In genomic region chr3:35654471-35654870, GRCh38 we compare ENCODE assay signal across 19 cellular contexts. TPM values are rescaled to one million over a fixed set of nuclear protein-coding genes. Genes with fewer than 3 reads are reported as not detected.
"Had no signal": no experiment of that assay in that cellular context is flagged by ENCODE, and none has a peak within 500 bp of the region (broad histone marks: within the 10 kb centered on the region; RNA-seq: fewer than 3 reads in every experiment).

No MANE protein-coding gene starts in this region.

- H3K36me3 ChIP-seq: gastroesophageal sphincter, left lung, sigmoid colon, thoracic aorta, WERI-Rb-1 had no signal

- H3K36me3 Mint-ChIP-seq: natural killer cell treated with Interleukin-12 subunit alpha and Interleukin-12 subunit beta and Interleukin-15 and Interleukin-18, amount 100 ng/mL, for 72 hours had no signal

- ATAC-seq: activated T-helper 17 cell treated with anti-CD3 and anti-CD28 coated beads, Interleukin-2, amount 50 U/mL, for 72 hours; gastroesophageal sphincter; left lung; natural killer cell treated with Interleukin-12 subunit alpha and Interleukin-12 subunit beta and Interleukin-15 and Interleukin-18, amount 100 ng/mL, for 72 hours; stimulated activated naive CD8-positive, alpha-beta T cell treated with anti-CD3 and anti-CD28 coated beads, Interleukin-15, amount 100 ng/mL, for 72 hours had no signal

- H3K27ac Mint-ChIP-seq: activated naive CD4-positive, alpha-beta T cell treated with anti-CD3 and anti-CD28 coated beads for 36 hours; activated T-helper 17 cell treated with anti-CD3 and anti-CD28 coated beads, Interleukin-2, amount 50 U/mL, for 72 hours; natural killer cell treated with Interleukin-12 subunit alpha and Interleukin-12 subunit beta and Interleukin-15 and Interleukin-18, amount 100 ng/mL, for 72 hours; stimulated activated naive CD8-positive, alpha-beta T cell treated with anti-CD3 and anti-CD28 coated beads, Interleukin-15, amount 100 ng/mL, for 72 hours had no signal

- H3K9me3 Mint-ChIP-seq: activated naive CD4-positive, alpha-beta T cell treated with anti-CD3 and anti-CD28 coated beads for 36 hours; activated T-helper 17 cell treated with anti-CD3 and anti-CD28 coated beads, Interleukin-2, amount 50 U/mL, for 72 hours; stimulated activated naive CD8-positive, alpha-beta T cell treated with anti-CD3 and anti-CD28 coated beads, Interleukin-15, amount 100 ng/mL, for 72 hours had no signal

- H3K27me3 Mint-ChIP-seq: activated T-helper 17 cell treated with anti-CD3 and anti-CD28 coated beads, Interleukin-2, amount 50 U/mL, for 72 hours; natural killer cell treated with Interleukin-12 subunit alpha and Interleukin-12 subunit beta and Interleukin-15 and Interleukin-18, amount 100 ng/mL, for 72 hours had no signal

- H3K4me3 Mint-ChIP-seq: activated naive CD4-positive, alpha-beta T cell treated with anti-CD3 and anti-CD28 coated beads for 36 hours; activated T-helper 17 cell treated with anti-CD3 and anti-CD28 coated beads, Interleukin-2, amount 50 U/mL, for 72 hours; natural killer cell treated with Interleukin-12 subunit alpha and Interleukin-12 subunit beta and Interleukin-15 and Interleukin-18, amount 100 ng/mL, for 72 hours; stimulated activated naive CD8-positive, alpha-beta T cell treated with anti-CD3 and anti-CD28 coated beads, Interleukin-15, amount 100 ng/mL, for 72 hours had no signal

- H3K9me3 ChIP-seq: gastroesophageal sphincter, left lung, sigmoid colon, thoracic aorta had no signal

- H3K4me3 ChIP-seq: coronary artery, gastroesophageal sphincter, left lung, sigmoid colon, thoracic aorta had no signal

- DNase-seq: activated CD4-positive, alpha-beta T cell treated with anti-CD3 and anti-CD28 coated beads for 48 hours; activated naive CD4-positive, alpha-beta T cell treated with anti-CD3 and anti-CD28 coated beads for 36 hours; activated T-cell treated with anti-CD3 and anti-CD28 coated beads for 4 hours; effector CD8-positive, alpha-beta T cell; left lung; occipital lobe; sigmoid colon; stimulated activated CD4-positive, alpha-beta T cell treated with anti-CD3 and anti-CD28 coated beads, Interleukin-12 subunit alpha, Interleukin-12 subunit beta, amount 100 ng/mL, for 4 hours; stimulated activated CD4-positive, alpha-beta T cell treated with anti-CD3 and anti-CD28 coated beads, Interleukin-2, amount 100 ng/mL, for 48 hours; stimulated activated CD8-positive, alpha-beta memory T cell treated with anti-CD3 and anti-CD28 coated beads, Interleukin-4, amount 100 ng/mL, for 48 hours; stimulated activated naive CD8-positive, alpha-beta T cell treated with anti-CD3 and anti-CD28 coated beads, Interleukin-15, amount 100 ng/mL, for 72 hours; WERI-Rb-1 had no signal

- H3K27ac ChIP-seq: coronary artery, gastroesophageal sphincter, left lung, sigmoid colon, thoracic aorta, WERI-Rb-1 had no signal

- H3K4me1 Mint-ChIP-seq: activated T-helper 17 cell treated with anti-CD3 and anti-CD28 coated beads, Interleukin-2, amount 50 U/mL, for 72 hours; stimulated activated naive CD8-positive, alpha-beta T cell treated with anti-CD3 and anti-CD28 coated beads, Interleukin-15, amount 100 ng/mL, for 72 hours had no signal

- H3K4me1 ChIP-seq: gastroesophageal sphincter, left lung, sigmoid colon had no signal

- H3K27me3 ChIP-seq: gastroesophageal sphincter, left lung, sigmoid colon had no signal

RNA-seq across cellular contexts. Expression of gene ARPP21, which starts 15.1 kb away (rescaled TPM):
- total RNA-seq: activated naive CD4-positive, alpha-beta T cell treated with anti-CD3 and anti-CD28 coated beads for 36 hours; activated T-helper 17 cell treated with anti-CD3 and anti-CD28 coated beads, Interleukin-2, amount 50 U/mL, for 72 hours; cardiac septum; left lung; natural killer cell treated with Interleukin-12 subunit alpha and Interleukin-12 subunit beta and Interleukin-15 and Interleukin-18, amount 100 ng/mL, for 72 hours had no signal
- polyA plus RNA-seq: keratinocyte had no signal
